In the genomic region with DNA sequence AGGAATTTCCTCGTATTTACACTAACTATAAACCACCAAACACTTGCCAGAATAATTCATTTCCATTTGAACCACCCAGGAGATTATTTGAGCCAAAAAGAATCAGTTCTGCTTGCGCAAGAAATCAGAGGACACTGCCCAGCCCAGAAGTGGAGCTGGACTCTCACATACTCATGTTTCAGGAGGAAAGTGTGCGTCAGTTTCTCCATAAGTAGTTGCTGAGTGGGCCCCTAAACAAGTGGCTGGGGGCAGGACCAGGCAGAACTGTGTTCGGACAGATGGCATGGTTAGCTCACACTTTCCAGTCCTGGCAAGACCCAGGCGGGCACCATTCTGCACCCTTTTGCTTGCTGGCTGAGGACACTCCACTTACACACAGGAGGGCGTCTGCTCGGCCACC, we compare ENCODE assay signal across 20 cellular contexts. TPM values are rescaled to one million over a fixed set of nuclear protein-coding genes. Genes with fewer than 3 reads are reported as not detected.
A peak's percentile ranks its signal among the peaks of the same experiment; 100 is the strongest.
DNase-seq lines count a peak whose midpoint lies in the region; ATAC-seq and TF ChIP-seq lines count a peak whose summit lies in the region.
"Had no signal": no experiment of that assay in that cellular context is flagged by ENCODE, and none has a peak within 500 bp of the region (broad histone marks: within the 10 kb centered on the region; RNA-seq: fewer than 3 reads in every experiment).

No MANE protein-coding gene starts in this region.

- peak in 1 of 2 donors; percentile 81 for ATAC-seq in right cardiac atrium
- peak in 3 of 4 donors; percentile 33 to 56 (median 34) for ATAC-seq in psoas muscle
- ATAC-seq in stimulated activated memory B cell treated with anti-CD40 and anti-IgM and Interleukin-4, amounts not matched to agents 10 μg/mL and 1 μg/mL and 100 μg/mL, for 72 hours: no peak
- ATAC-seq: GM23338, PC-3 had no signal

- H3K27ac ChIP-seq in right cardiac atrium (ENCODE audit: low read length): no peak overlapping the region
- no peak overlapping the region for H3K27ac ChIP-seq in psoas muscle
- H3K27ac ChIP-seq: BLaER1, tibial artery had no signal

- H3K9me3 ChIP-seq in right cardiac atrium (ENCODE audit: control insufficient read depth, low read length) (no peaks in the 10 kb centered on the region), psoas muscle (no peaks in the 10 kb centered on the region)
- H3K9me3 ChIP-seq: BLaER1, tibial artery had no signal

- H3K27ac Mint-ChIP-seq in stimulated activated memory B cell treated with anti-CD40 and anti-IgM and Interleukin-4, amounts not matched to agents 10 μg/mL and 1 μg/mL and 100 μg/mL, for 72 hours: no peak overlapping the region
- H3K27ac Mint-ChIP-seq: activated CD4-positive, alpha-beta T cell treated with anti-CD3 and anti-CD28 coated beads, Interleukin-2, amount 10 ng/mL, durations not matched to agents 7 days and 5 days; GM23338 had no signal

- H3K9me3 Mint-ChIP-seq in stimulated activated memory B cell treated with anti-CD40 and anti-IgM and Interleukin-4, amounts not matched to agents 10 μg/mL and 1 μg/mL and 100 μg/mL, for 72 hours: no peaks in the 10 kb centered on the region
- H3K9me3 Mint-ChIP-seq: activated CD4-positive, alpha-beta T cell treated with anti-CD3 and anti-CD28 coated beads, Interleukin-2, amount 10 ng/mL, durations not matched to agents 7 days and 5 days; central memory CD8-positive, alpha-beta T cell; GM23338 had no signal

- no peak overlapping the region for H3K4me3 ChIP-seq in right cardiac atrium (ENCODE audit: low read length)
- H3K4me3 ChIP-seq in fibroblast of villous mesenchyme (ENCODE audit: low read depth, low read length): no peak overlapping the region
- H3K4me3 ChIP-seq in psoas muscle: no peak overlapping the region
- H3K4me3 ChIP-seq: BLaER1, GM23338, tibial artery had no signal

- DNase-seq in right cardiac atrium (peak; percentile 20 to 60 (median 30)), cardiac septum (ENCODE audit: low spot score) (no peak), fibroblast of villous mesenchyme (ENCODE audit: low read depth) (peak; percentile 11), psoas muscle (no peak), NCI-H1694 treated with DMSO at 0.1 percent for 48 hours (lab: John Stamatoyannopoulos, UW) (no peak), NCI-H1930 (lab: John Stamatoyannopoulos, UW) (no peak), GM13977 (ENCODE audit: low spot score) (no peak)
- DNase-seq: activated CD4-positive, alpha-beta T cell treated with anti-CD3 and anti-CD28 coated beads, Interleukin-2, amount 10 ng/mL, durations not matched to agents 7 days and 5 days; effector CD8-positive, alpha-beta T cell; hippocampal formation; mesendoderm; NCI-H1436 treated with DMSO at 0.1 percent for 48 hours; PC-3 had no signal

- in situ Hi-C loops in GM13977 (cut with MboI; ENCODE audit: low pct_unique_long_range_greater_than_20kb, low sequenced_read_pairs, unreplicated experiment): no loop called here

- no peak overlapping the region for H3K4me3 Mint-ChIP-seq in stimulated activated memory B cell treated with anti-CD40 and anti-IgM and Interleukin-4, amounts not matched to agents 10 μg/mL and 1 μg/mL and 100 μg/mL, for 72 hours
- H3K4me3 Mint-ChIP-seq: activated CD4-positive, alpha-beta T cell treated with anti-CD3 and anti-CD28 coated beads, Interleukin-2, amount 10 ng/mL, durations not matched to agents 7 days and 5 days; central memory CD8-positive, alpha-beta T cell; GM23338 had no signal

- H3K27me3 ChIP-seq in right cardiac atrium (ENCODE audit: control insufficient read depth, insufficient read depth) (no peaks in the 10 kb centered on the region), psoas muscle (ENCODE audit: insufficient read depth in 3 of 3, low read length in 2 of 3) (no peaks in the 10 kb centered on the region)
- H3K27me3 ChIP-seq: BLaER1, tibial artery had no signal

- H3K4me1 Mint-ChIP-seq in stimulated activated memory B cell treated with anti-CD40 and anti-IgM and Interleukin-4, amounts not matched to agents 10 μg/mL and 1 μg/mL and 100 μg/mL, for 72 hours: no peaks in the 10 kb centered on the region
- H3K4me1 Mint-ChIP-seq: activated CD4-positive, alpha-beta T cell treated with anti-CD3 and anti-CD28 coated beads, Interleukin-2, amount 10 ng/mL, durations not matched to agents 7 days and 5 days; central memory CD8-positive, alpha-beta T cell; GM23338 had no signal

- H3K4me1 ChIP-seq in right cardiac atrium (ENCODE audit: control insufficient read depth, insufficient read depth, low read length) (no peaks in the 10 kb centered on the region), psoas muscle (no peaks in the 10 kb centered on the region)
- H3K4me1 ChIP-seq: BLaER1 had no signal

- 63% methylated on average over 7 of the region's 7 CpGs for WGBS in right cardiac atrium
- 23 to 41% (median 29%) methylated on average over 7 of the region's 7 CpGs for WGBS in psoas muscle, 3 donors

- peaks cover 14% of the 10 kb centered on the region for H3K27me3 Mint-ChIP-seq in stimulated activated memory B cell treated with anti-CD40 and anti-IgM and Interleukin-4, amounts not matched to agents 10 μg/mL and 1 μg/mL and 100 μg/mL, for 72 hours
- H3K27me3 Mint-ChIP-seq: central memory CD8-positive, alpha-beta T cell had no signal

- H3K36me3 ChIP-seq in psoas muscle (ENCODE audit: insufficient read depth in 1 of 2, low read depth in 1 of 2): no peaks in the 10 kb centered on the region
- H3K36me3 ChIP-seq: BLaER1, tibial artery had no signal

- no peaks in the 10 kb centered on the region for H3K36me3 Mint-ChIP-seq in stimulated activated memory B cell treated with anti-CD40 and anti-IgM and Interleukin-4, amounts not matched to agents 10 μg/mL and 1 μg/mL and 100 μg/mL, for 72 hours

- intact Hi-C loops in right cardiac atrium (cut with DNase I) (no loop called here), cardiac septum (cut with DNase I) (no loop called here), psoas muscle (cut with DNase I) (no loop called here)

- TF ChIP-seq CTCF in fibroblast of villous mesenchyme (IDR thresholded peaks at IDR 0.05; ENCODE audit: insufficient read depth, low read depth, low read length): no peak
- TF ChIP-seq CTCF in psoas muscle (IDR thresholded peaks at IDR 0.05): no peak
- no peak for TF ChIP-seq CTCF in GM13977 (IDR thresholded peaks at IDR 0.05; ENCODE audit: extremely low read depth, insufficient read depth, missing control alignments)

RNA-seq across cellular contexts. Expression of a gene that starts 38.8 kb away (rescaled TPM):
- total RNA-seq in right cardiac atrium: under 1 TPM; 0.25 to 0.59 (median 0.38) TPM
- 0.36 TPM for polyA plus RNA-seq in right cardiac atrium
- 0.35 TPM for total RNA-seq in cardiac septum
- total RNA-seq in fibroblast of villous mesenchyme: 0.43 TPM in 1 of 2 replicates, not detected in the other
- under 1 TPM in 3 of 4 donors, not detected in 1; 0.12 to 0.22 (median 0.13) TPM for total RNA-seq in psoas muscle
- under 1 TPM; 0.05 to 0.18 (median 0.15) TPM for polyA plus RNA-seq in psoas muscle
- total RNA-seq: activated CD4-positive, alpha-beta T cell treated with anti-CD3 and anti-CD28 coated beads, Interleukin-2, amount 10 ng/mL, durations not matched to agents 7 days and 5 days; T-helper 1 cell treated with Interleukin-12 subunit alpha and Interleukin-12 subunit beta and Interleukin-4 antibody, amounts not matched to agents 30 ng/mL and 1 ng/mL, for 36 hours had no signal
- polyA plus RNA-seq: neural cell had no signal

Comparison
In these comparisons a context has a peak if more than half of its experiments do, and no peak if none do; other contexts are left out.
1. DNase-seq: peak in right cardiac atrium (3 of 3) and fibroblast of villous mesenchyme (single experiment); none in cardiac septum (single experiment), psoas muscle (0 of 2), NCI-H1694 treated with DMSO at 0.1 percent for 48 hours (single experiment), NCI-H1930 (0 of 2) and GM13977 (single experiment).